In the genomic region with DNA sequence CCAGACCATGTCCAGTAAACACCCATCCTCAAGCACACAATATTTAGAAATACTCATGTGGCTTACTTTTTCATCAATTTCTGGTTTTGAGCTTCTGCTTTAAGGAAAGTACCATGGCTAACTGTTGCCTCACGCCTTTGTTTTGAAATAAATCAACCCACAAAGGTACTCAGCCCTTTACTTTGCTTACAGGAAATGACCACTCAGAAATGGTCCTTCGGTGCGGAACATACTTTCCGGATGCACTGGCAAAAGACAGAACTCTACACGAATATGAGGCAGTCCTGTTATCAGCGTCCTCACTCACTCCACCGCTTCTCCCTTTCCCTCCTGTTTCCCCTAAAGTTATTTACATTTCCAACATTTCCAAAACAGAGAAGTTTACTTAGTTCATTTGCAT, we compare ENCODE assay signal across 1 cellular context.
TF ChIP-seq lines count a peak whose summit lies in the region.

No MANE protein-coding gene starts in this region.

TF ChIP-seq in K562, 482 proteins besides CTCF, POLR2A, EP300 and RAD21:
- no peak for TF ChIP-seq HNRNPL (IDR thresholded peaks at IDR 0.05; ENCODE audit: low read depth, low read length)
- TF ChIP-seq KLF13 (tag; IDR thresholded peaks at IDR 0.05; ENCODE audit: borderline replicate concordance, low read depth): no peak
- TF ChIP-seq, protein P1, sequence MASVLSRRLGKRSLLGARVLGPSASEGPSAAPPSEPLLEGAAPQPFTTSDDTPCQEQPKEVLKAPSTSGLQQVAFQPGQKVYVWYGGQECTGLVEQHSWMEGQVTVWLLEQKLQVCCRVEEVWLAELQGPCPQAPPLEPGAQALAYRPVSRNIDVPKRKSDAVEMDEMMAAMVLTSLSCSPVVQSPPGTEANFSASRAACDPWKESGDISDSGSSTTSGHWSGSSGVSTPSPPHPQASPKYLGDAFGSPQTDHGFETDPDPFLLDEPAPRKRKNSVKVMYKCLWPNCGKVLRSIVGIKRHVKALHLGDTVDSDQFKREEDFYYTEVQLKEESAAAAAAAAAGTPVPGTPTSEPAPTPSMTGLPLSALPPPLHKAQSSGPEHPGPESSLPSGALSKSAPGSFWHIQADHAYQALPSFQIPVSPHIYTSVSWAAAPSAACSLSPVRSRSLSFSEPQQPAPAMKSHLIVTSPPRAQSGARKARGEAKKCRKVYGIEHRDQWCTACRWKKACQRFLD (CRISPR knock-in tag; IDR thresholded peaks at IDR 0.05): no peak
- no peak for TF ChIP-seq PCBP2 (IDR thresholded peaks at IDR 0.05; ENCODE audit: low read depth, low read length, poor library complexity, severe bottlenecking)
- TF ChIP-seq ILK (tag; IDR thresholded peaks at IDR 0.05; ENCODE audit: borderline replicate concordance, low read depth): no peak
- TF ChIP-seq, protein P2, sequence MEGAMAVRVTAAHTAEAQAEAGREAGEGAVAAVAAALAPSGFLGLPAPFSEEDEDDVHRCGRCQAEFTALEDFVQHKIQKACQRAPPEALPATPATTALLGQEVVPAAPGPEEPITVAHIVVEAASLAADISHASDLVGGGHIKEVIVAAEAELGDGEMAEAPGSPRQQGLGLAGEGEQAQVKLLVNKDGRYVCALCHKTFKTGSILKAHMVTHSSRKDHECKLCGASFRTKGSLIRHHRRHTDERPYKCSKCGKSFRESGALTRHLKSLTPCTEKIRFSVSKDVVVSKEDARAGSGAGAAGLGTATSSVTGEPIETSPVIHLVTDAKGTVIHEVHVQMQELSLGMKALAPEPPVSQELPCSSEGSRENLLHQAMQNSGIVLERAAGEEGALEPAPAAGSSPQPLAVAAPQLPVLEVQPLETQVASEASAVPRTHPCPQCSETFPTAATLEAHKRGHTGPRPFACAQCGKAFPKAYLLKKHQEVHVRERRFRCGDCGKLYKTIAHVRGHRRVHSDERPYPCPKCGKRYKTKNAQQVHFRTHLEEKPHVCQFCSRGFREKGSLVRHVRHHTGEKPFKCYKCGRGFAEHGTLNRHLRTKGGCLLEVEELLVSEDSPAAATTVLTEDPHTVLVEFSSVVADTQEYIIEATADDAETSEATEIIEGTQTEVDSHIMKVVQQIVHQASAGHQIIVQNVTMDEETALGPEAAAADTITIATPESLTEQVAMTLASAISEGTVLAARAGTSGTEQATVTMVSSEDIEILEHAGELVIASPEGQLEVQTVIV (CRISPR knock-in tag; IDR thresholded peaks at IDR 0.05; ENCODE audit: borderline replicate concordance): no peak
- no peak for TF ChIP-seq ZNF644 (tag; IDR thresholded peaks at IDR 0.05; ENCODE audit: low read depth)
- no peak for TF ChIP-seq SAFB (IDR thresholded peaks at IDR 0.05; ENCODE audit: borderline replicate concordance, low read depth, low read length)
- TF ChIP-seq ZNF699 (CRISPR knock-in tag; IDR thresholded peaks at IDR 0.05; ENCODE audit: insufficient replicate concordance): no peak
- TF ChIP-seq, protein P3, sequence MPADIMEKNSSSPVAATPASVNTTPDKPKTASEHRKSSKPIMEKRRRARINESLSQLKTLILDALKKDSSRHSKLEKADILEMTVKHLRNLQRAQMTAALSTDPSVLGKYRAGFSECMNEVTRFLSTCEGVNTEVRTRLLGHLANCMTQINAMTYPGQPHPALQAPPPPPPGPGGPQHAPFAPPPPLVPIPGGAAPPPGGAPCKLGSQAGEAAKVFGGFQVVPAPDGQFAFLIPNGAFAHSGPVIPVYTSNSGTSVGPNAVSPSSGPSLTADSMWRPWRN (IDR thresholded peaks at IDR 0.05; ENCODE audit: low read depth): no peak
- TF ChIP-seq YY1 (IDR thresholded peaks at IDR 0.05; ENCODE audit: borderline replicate concordance in 1 of 3, control insufficient read depth in 1 of 3, extremely low read depth in 1 of 3, insufficient read depth in 3 of 3, insufficient read length in 1 of 3, insufficient replicate concordance in 2 of 3, low read depth in 1 of 3, low read length in 2 of 3): no peak
- TF ChIP-seq TBL1XR1 (IDR thresholded peaks at IDR 0.05; ENCODE audit: low read length in 2 of 2): no peak
- no peak for TF ChIP-seq MTA3 (IDR thresholded peaks at IDR 0.05; ENCODE audit: borderline replicate concordance)
- TF ChIP-seq FUS (optimal IDR thresholded peaks at IDR 0.05; ENCODE audit: low read depth, low read length): no peak
- no peak for TF ChIP-seq CHD1 (IDR thresholded peaks at IDR 0.05; ENCODE audit: low read length)
- TF ChIP-seq ZEB2 (IDR thresholded peaks at IDR 0.05): no peak
- TF ChIP-seq, protein P4, sequence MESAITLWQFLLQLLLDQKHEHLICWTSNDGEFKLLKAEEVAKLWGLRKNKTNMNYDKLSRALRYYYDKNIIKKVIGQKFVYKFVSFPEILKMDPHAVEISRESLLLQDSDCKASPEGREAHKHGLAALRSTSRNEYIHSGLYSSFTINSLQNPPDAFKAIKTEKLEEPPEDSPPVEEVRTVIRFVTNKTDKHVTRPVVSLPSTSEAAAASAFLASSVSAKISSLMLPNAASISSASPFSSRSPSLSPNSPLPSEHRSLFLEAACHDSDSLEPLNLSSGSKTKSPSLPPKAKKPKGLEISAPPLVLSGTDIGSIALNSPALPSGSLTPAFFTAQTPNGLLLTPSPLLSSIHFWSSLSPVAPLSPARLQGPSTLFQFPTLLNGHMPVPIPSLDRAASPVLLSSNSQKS (CRISPR knock-in tag; IDR thresholded peaks at IDR 0.05): no peak
- no peak for TF ChIP-seq ZFP36 (IDR thresholded peaks at IDR 0.05; ENCODE audit: low read depth, low read length, partially characterized antibody)
- TF ChIP-seq EZH2 (IDR thresholded peaks at IDR 0.05; ENCODE audit: borderline replicate concordance, low read depth, low read length): no peak
- no peak for TF ChIP-seq PPARD (CRISPR knock-in tag; IDR thresholded peaks at IDR 0.05)
TF ChIP-seq in K562: peak in this region for 0.
